In the genomic region with DNA sequence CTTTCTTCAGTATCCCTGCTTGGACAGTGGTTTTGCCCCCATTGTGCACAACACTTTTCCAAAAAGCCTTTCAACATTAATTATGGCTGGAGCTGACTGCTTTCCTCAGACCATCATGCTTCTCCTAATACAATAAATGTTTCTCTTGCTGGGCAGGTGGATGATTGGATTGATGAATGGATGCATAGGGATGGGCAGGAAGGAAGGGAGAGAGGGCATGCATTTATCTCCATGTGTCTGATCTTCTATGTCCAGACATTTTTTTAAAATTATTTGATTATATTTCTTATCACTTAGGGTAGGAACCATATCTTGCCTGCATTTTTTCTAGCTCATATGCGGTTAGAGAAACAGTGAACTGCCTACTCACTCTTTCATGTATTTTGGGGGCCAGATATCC, we compare ENCODE assay signal across 27 cellular contexts.
"Had no signal": no experiment of that assay in that cellular context is flagged by ENCODE, and none has a peak within 500 bp of the region (broad histone marks: within the 10 kb centered on the region; RNA-seq: fewer than 3 reads in every experiment).

No MANE protein-coding gene starts in this region.

- H3K4me3 Mint-ChIP-seq: dendritic cell treated with granulocyte-macrophage colony-stimulating factor and Interleukin-4, amounts not matched to agents 40 ng/mL and 50 ng/mL, for 4 days; naive thymus-derived CD8-positive, alpha-beta T cell; neural crest cell; stimulated activated effector memory CD8-positive, alpha-beta T cell treated with anti-CD3 and anti-CD28 coated beads, Interleukin-12 subunit alpha, Interleukin-12 subunit beta, amount 100 ng/mL, for 72 hours; type B pancreatic cell had no signal

- H3K4me3 ChIP-seq: colonic mucosa, esophagus squamous epithelium, heart right ventricle, left lung, prostate gland, right atrium auricular region, smooth muscle cell, stomach, tibial artery had no signal

- H3K9me3 Mint-ChIP-seq: dendritic cell treated with granulocyte-macrophage colony-stimulating factor and Interleukin-4, amounts not matched to agents 40 ng/mL and 50 ng/mL, for 4 days; naive thymus-derived CD8-positive, alpha-beta T cell; neural crest cell; type B pancreatic cell had no signal

- H3K27me3 ChIP-seq: colonic mucosa, esophagus squamous epithelium, heart right ventricle, left lung, neutrophil, right atrium auricular region, stomach, tibial artery had no signal

- ATAC-seq: heart right ventricle; left cardiac atrium; left lung; naive thymus-derived CD8-positive, alpha-beta T cell; sciatic nerve; stimulated activated effector memory CD8-positive, alpha-beta T cell treated with anti-CD3 and anti-CD28 coated beads, Interleukin-12 subunit alpha, Interleukin-12 subunit beta, amount 100 ng/mL, for 72 hours had no signal

- H3K27ac ChIP-seq: colonic mucosa, esophagus squamous epithelium, heart right ventricle, left lung, neutrophil, parathyroid adenoma, prostate gland, right atrium auricular region, stomach, tibial artery had no signal

- H3K27me3 Mint-ChIP-seq: dendritic cell treated with granulocyte-macrophage colony-stimulating factor and Interleukin-4, amounts not matched to agents 40 ng/mL and 50 ng/mL, for 4 days; type B pancreatic cell had no signal

- H3K4me2 ChIP-seq: smooth muscle cell had no signal

- H3K79me2 ChIP-seq: parathyroid adenoma had no signal

- H3K9ac ChIP-seq: parathyroid adenoma had no signal

- H3K36me3 ChIP-seq: colonic mucosa, esophagus squamous epithelium, heart right ventricle, left lung, neutrophil, prostate gland, right atrium auricular region, stomach, tibial artery had no signal

- H3K4me1 Mint-ChIP-seq: naive thymus-derived CD8-positive, alpha-beta T cell; stimulated activated effector memory CD8-positive, alpha-beta T cell treated with anti-CD3 and anti-CD28 coated beads, Interleukin-12 subunit alpha, Interleukin-12 subunit beta, amount 100 ng/mL, for 72 hours had no signal

- H3K4me1 ChIP-seq: colonic mucosa, left lung, prostate gland, right atrium auricular region had no signal

- H3K27ac Mint-ChIP-seq: dendritic cell treated with granulocyte-macrophage colony-stimulating factor and Interleukin-4, amounts not matched to agents 40 ng/mL and 50 ng/mL, for 4 days; naive thymus-derived CD8-positive, alpha-beta T cell; stimulated activated effector memory CD8-positive, alpha-beta T cell treated with anti-CD3 and anti-CD28 coated beads, Interleukin-12 subunit alpha, Interleukin-12 subunit beta, amount 100 ng/mL, for 72 hours; type B pancreatic cell had no signal

- H3K9me3 ChIP-seq: colonic mucosa, esophagus squamous epithelium, heart right ventricle, left lung, neutrophil, prostate gland, right atrium auricular region, stomach, tibial artery had no signal

- DNase-seq: colonic mucosa; effector memory CD4-positive, alpha-beta T cell; erythroblast; esophagus squamous epithelium; foreskin melanocyte; heart right ventricle; hippocampal formation; left cardiac atrium; left lung; mesenchymal stem cell; naive thymus-derived CD8-positive, alpha-beta T cell; stimulated activated CD4-positive, alpha-beta T cell treated with anti-CD3 and anti-CD28 coated beads, Interleukin-12 subunit alpha, Interleukin-12 subunit beta, amount 100 ng/mL, for 4 hours; stimulated activated CD4-positive, alpha-beta T cell treated with anti-CD3 and anti-CD28 coated beads, Interleukin-1b, Interleukin-23, amount 100 ng/mL, for 48 hours; stimulated activated CD4-positive, alpha-beta T cell treated with anti-CD3 and anti-CD28 coated beads, Interleukin-4, amount 100 ng/mL, for 24 hours; stimulated activated naive CD4-positive, alpha-beta T cell treated with Interleukin-2 at 50 U/mL for 16 hours; stomach; tibial artery had no signal

- H3K36me3 Mint-ChIP-seq: stimulated activated effector memory CD8-positive, alpha-beta T cell treated with anti-CD3 and anti-CD28 coated beads, Interleukin-12 subunit alpha, Interleukin-12 subunit beta, amount 100 ng/mL, for 72 hours had no signal
